ENCODE assay signal across 9 cellular contexts in genomic region chr11:89491141-89491690, GRCh38. TPM values are rescaled to one million over a fixed set of nuclear protein-coding genes. Genes with fewer than 3 reads are reported as not detected.
DNase-seq lines count a peak whose midpoint lies in the region; ATAC-seq, FAIRE-seq and TF ChIP-seq lines count a peak whose summit lies in the region.
"Had no signal": no experiment of that assay in that cellular context is flagged by ENCODE, and none has a peak within 500 bp of the region (broad histone marks: within the 10 kb centered on the region; RNA-seq: fewer than 3 reads in every experiment).

NOX4 (minus strand) TSS chr11:89491375; CDS start chr11:89491246, 129 bp downstream.

- H3K27me3 Mint-ChIP-seq in brain = no peaks in the 10 kb centered on the region

- peaks cover 36% of the 10 kb centered on the region for H3K4me1 Mint-ChIP-seq in brain

- H3K4me3 ChIP-seq in iPS DF 6.9 (ENCODE audit: low read length) = peak within 1 kb of the TSS; percentile 56; the same call in 1 of the 2 replicates

- no peak for FAIRE-seq in RCC 7860 (lab: Jason Lieb, UNC)

- no peak for ATAC-seq in GM19467 (IDR thresholded peaks at IDR 0.05; ENCODE audit: unreplicated experiment)
- ATAC-seq in HG03457 (IDR thresholded peaks at IDR 0.05; ENCODE audit: unreplicated experiment) = no peak

- H3K4me3 Mint-ChIP-seq in brain = peak within 1 kb of the TSS; percentile 83 to 90 (median 88)

- H3K4me1 ChIP-seq in ES-I3 (ENCODE audit: insufficient read depth, low read length) (peaks cover 15% of the 10 kb centered on the region), iPS DF 6.9 (ENCODE audit: control insufficient read depth, insufficient read depth, low read length) (peaks cover 3% of the 10 kb centered on the region; the same call in 1 of the 2 replicates)

- H3K9me3 ChIP-seq in ES-I3 (ENCODE audit: control insufficient read depth, insufficient read depth, low read length) (no peaks in the 10 kb centered on the region), iPS DF 6.9 (ENCODE audit: control insufficient read depth, insufficient read depth, low read length) (no peaks in the 10 kb centered on the region)

- no peaks in the 10 kb centered on the region for H3K36me3 Mint-ChIP-seq in brain

- H3K9me3 Mint-ChIP-seq in brain = no peaks in the 10 kb centered on the region

- H3K36me3 ChIP-seq in ES-I3 (ENCODE audit: insufficient read depth, low read length) (no peaks in the 10 kb centered on the region), iPS DF 6.9 (ENCODE audit: control insufficient read depth, insufficient read depth, low read length) (no peaks in the 10 kb centered on the region)

- DNase-seq in iPS DF 6.9 (ENCODE audit: low read depth, low spot score) = no peak
- peak; percentile 14 for DNase-seq in putamen (ENCODE audit: low spot score)
- DNase-seq in stimulated activated CD4-positive, alpha-beta T cell treated with anti-CD3 and anti-CD28 coated beads, Interleukin-1b, Interleukin-23, amount 100 ng/mL, for 48 hours = no peak
- no peak for DNase-seq in RCC 7860 (ENCODE audit: low spot score)
- DNase-seq: amniotic stem cell had no signal

- no peaks in the 10 kb centered on the region for H3K27me3 ChIP-seq in iPS DF 6.9 (ENCODE audit: control insufficient read depth, insufficient read depth, low read length)

- H3K9ac ChIP-seq in ES-I3 (ENCODE audit: low read depth, low read length) = peak within 1 kb of the TSS; percentile 76

- peak within 1 kb of the TSS; percentile 77 to 98 (median 89) for H3K27ac Mint-ChIP-seq in brain

- no CpG with 5 or more reads among the region's 47 CpGs for WGBS in iPS DF 6.9 (ENCODE audit: insufficient coverage, insufficient read length)

- TF ChIP-seq CTCF in brain (conservative IDR thresholded peaks at IDR 0.05) = no peak

- no peak within 1 kb of the TSS for H3K27ac ChIP-seq in iPS DF 6.9 (ENCODE audit: low read length)

RNA-seq across cellular contexts. Expression of gene NOX4, which starts in this region (rescaled TPM):
- 2.1 TPM for polyA plus RNA-seq in brain (ENCODE audit: insufficient read depth, low read depth, low replicate concordance)
